In genomic region chr5:38557309-38557710, GRCh38 we compare ENCODE assay signal across 8 cellular contexts. TPM values are rescaled to one million over a fixed set of nuclear protein-coding genes. Genes with fewer than 3 reads are reported as not detected.
DNase-seq lines count a peak whose midpoint lies in the region; ATAC-seq, FAIRE-seq and TF ChIP-seq lines count a peak whose summit lies in the region.

No MANE protein-coding gene starts in this region.

- H3K36me3 Mint-ChIP-seq in neural crest cell (ENCODE audit: low read depth): no peaks in the 10 kb centered on the region

- no peaks in the 10 kb centered on the region for H3K9me3 Mint-ChIP-seq in neural crest cell

- TF ChIP-seq POLR2A in endothelial cell of umbilical vein (IDR thresholded peaks at IDR 0.05; ENCODE audit: low read depth, low read length): no peak

- H3K36me3 ChIP-seq in BE2C (peaks cover 4% of the 10 kb centered on the region; the same call in 1 of the 2 replicates), PC-3 (ENCODE audit: low read depth, low read length) (no peaks in the 10 kb centered on the region), endothelial cell of umbilical vein (ENCODE audit: control insufficient read depth in 2 of 2, extremely low read depth in 1 of 2, insufficient read depth in 2 of 2, low read length in 2 of 2) (no peaks in the 10 kb centered on the region)

- H2AFZ ChIP-seq in PC-3 (ENCODE audit: low read length) (peak overlapping the region; percentile 93), endothelial cell of umbilical vein (ENCODE audit: low read depth, low read length) (peak overlapping the region; percentile 90)

- CTCF ChIA-PET in PC-3 (lab: Charles Lee) (interaction anchor here (0.6 to 2.7 kb wide), 2 partner anchors 82 to 116 kb away, joined by 3 to 8 read pairs; no protein-coding TSS in a partner anchor), endothelial cell of umbilical vein (lab: Charles Lee) (interaction anchor here (0.7 to 6.7 kb wide), 6 partner anchors 90 to 253 kb away, joined by 3 to 177 read pairs (median 3); no protein-coding TSS in a partner anchor)

- peak overlapping the region; percentile 88 for H3K4me3 ChIP-seq in BE2C (ENCODE audit: low read depth, low read length)
- H3K4me3 ChIP-seq in PC-3 (ENCODE audit: low read length): peak overlapping the region; percentile 84
- peak overlapping the region; percentile 82 to 83 (median 83) for H3K4me3 ChIP-seq in endothelial cell of umbilical vein (replicated peaks in 1 of 3; ENCODE audit: insufficient read depth in 1 of 3, low read depth in 1 of 3, low read length in 3 of 3)

- no peaks in the 10 kb centered on the region for H3K27me3 ChIP-seq in BE2C
- H3K27me3 ChIP-seq in PC-3 (ENCODE audit: low read length): no peaks in the 10 kb centered on the region
- peaks cover 0 to 6% of the 10 kb centered on the region in 2 experiments for H3K27me3 ChIP-seq in endothelial cell of umbilical vein (ENCODE audit: control insufficient read depth in 2 of 2, insufficient read depth in 2 of 2, low read length in 2 of 2)

- H3K9me1 ChIP-seq in endothelial cell of umbilical vein (replicated peaks; ENCODE audit: control insufficient read depth, extremely low read depth, insufficient read depth, low read length): no peaks in the 10 kb centered on the region

- H3K4me3 Mint-ChIP-seq in neural crest cell: peak overlapping the region; percentile 95

- ATAC-seq in PC-3: peak; percentile 5
- ATAC-seq in HG03159 (IDR thresholded peaks at IDR 0.05; ENCODE audit: unreplicated experiment): no peak
- ATAC-seq in HG02870 (IDR thresholded peaks at IDR 0.05; ENCODE audit: unreplicated experiment): no peak

- H3K4me1 Mint-ChIP-seq in neural crest cell: peaks cover 33% of the 10 kb centered on the region

- intact Hi-C loops in PC-3 (cut with micrococcal nuclease): loop anchor here (1.0 to 5.0 kb wide), 3 partner anchors 103 to 232 kb away; no protein-coding TSS in a partner anchor
- intact Hi-C loops in endothelial cell of umbilical vein (cut with micrococcal nuclease): loop anchor here (1.0 to 10.0 kb wide), 7 partner anchors 43 to 367 kb away; no protein-coding TSS in a partner anchor

- no peaks in the 10 kb centered on the region for H3K79me2 ChIP-seq in PC-3 (ENCODE audit: low read length)
- no peaks in the 10 kb centered on the region for H3K79me2 ChIP-seq in endothelial cell of umbilical vein (ENCODE audit: control insufficient read depth, insufficient read depth, low read length)

- H3K4me2 ChIP-seq in PC-3 (ENCODE audit: low read length): peak overlapping the region; percentile 88
- H3K4me2 ChIP-seq in endothelial cell of umbilical vein (ENCODE audit: insufficient read depth, low read length): peak overlapping the region; percentile 73

- POLR2A ChIA-PET in PC-3 (lab: Charles Lee; ENCODE audit: unreplicated experiment): interaction anchor here (0.6 to 0.7 kb wide), 2 partner anchors 79 to 116 kb away, joined by 3 read pairs; no protein-coding TSS in a partner anchor
- POLR2A ChIA-PET in endothelial cell of umbilical vein (lab: Charles Lee): interaction anchor here (0.8 kb wide), 1 partner anchor 91 kb away, joined by 3 read pairs; no protein-coding TSS in a partner anchor

- H3K4me1 ChIP-seq in BE2C: peaks cover 9% of the 10 kb centered on the region
- H3K4me1 ChIP-seq in PC-3 (ENCODE audit: insufficient read depth, low read length): peaks cover 15% of the 10 kb centered on the region; the same call in 1 of the 2 replicates
- peaks cover 19% of the 10 kb centered on the region for H3K4me1 ChIP-seq in endothelial cell of umbilical vein (ENCODE audit: control insufficient read depth, extremely low read depth, insufficient read depth, low read length)

- no peaks in the 10 kb centered on the region for H3K9me2 ChIP-seq in PC-3 (replicated peaks; ENCODE audit: low read length)

- H3K27ac Mint-ChIP-seq in neural crest cell (ENCODE audit: unreplicated experiment): peak overlapping the region; percentile 99

- DNase-seq in BE2C (no peak), PC-3 (no peak), endothelial cell of umbilical vein (ENCODE audit: low read depth, low spot score) (no peak), neural crest cell (ENCODE audit: low read depth, low spot score) (no peak), NCI-H1930 (lab: John Stamatoyannopoulos, UW) (no peak), KG1 (lab: John Stamatoyannopoulos, UW) (no peak)

- no peaks in the 10 kb centered on the region for H4K20me1 ChIP-seq in PC-3 (ENCODE audit: low read length)
- no peaks in the 10 kb centered on the region for H4K20me1 ChIP-seq in endothelial cell of umbilical vein (replicated peaks; ENCODE audit: control insufficient read depth, extremely low read depth, insufficient read depth, low read length)

- H3K9ac ChIP-seq in PC-3 (ENCODE audit: low read length) (peak overlapping the region; percentile 81), endothelial cell of umbilical vein (replicated peaks; ENCODE audit: extremely low read depth, insufficient read depth, low read length) (peak overlapping the region; percentile 85)

- TF ChIP-seq CTCF in BE2C (IDR thresholded peaks at IDR 0.05; ENCODE audit: low read depth, low read length) (no peak), PC-3 (conservative IDR thresholded peaks at IDR 0.05; ENCODE audit: low read depth, low read length) (no peak), endothelial cell of umbilical vein (IDR thresholded peaks at IDR 0.05; ENCODE audit: extremely low read depth in 1 of 2, insufficient read depth in 1 of 2, low read depth in 1 of 2, low read length in 2 of 2) (no peak), neural crest cell (conservative IDR thresholded peaks at IDR 0.05) (no peak)

- H3K27me3 Mint-ChIP-seq in neural crest cell (ENCODE audit: low read depth): peaks cover 5% of the 10 kb centered on the region

- peak; percentile 89 for FAIRE-seq in endothelial cell of umbilical vein (lab: Jason Lieb, UNC)

- TSS peak; percentile 75 for BruUV-seq in PC-3 (replicated peaks; lab: Mats Ljungman, UMichigan)
- BruUV-seq in endothelial cell of umbilical vein (replicated peaks; lab: Mats Ljungman, UMichigan): TSS peak; percentile 71

- H3F3A ChIP-seq in PC-3 (ENCODE audit: low read length, unreplicated experiment): no peaks in the 10 kb centered on the region

- dilution Hi-C loops in endothelial cell of umbilical vein (cut with MboI; ENCODE audit: extremely low pct_ligation_motif_present, low sequenced_read_pairs): no loop called here

- H3K27ac ChIP-seq in PC-3 (ENCODE audit: low read length) (peak overlapping the region; percentile 54), endothelial cell of umbilical vein (ENCODE audit: insufficient read depth, low read depth, low read length) (peak overlapping the region; percentile 68)

- H3K9me3 ChIP-seq in BE2C: no peaks in the 10 kb centered on the region
- H3K9me3 ChIP-seq in PC-3 (ENCODE audit: low read length): no peaks in the 10 kb centered on the region
- H3K9me3 ChIP-seq in endothelial cell of umbilical vein (replicated peaks; ENCODE audit: control insufficient read depth, insufficient read depth, low read length): no peaks in the 10 kb centered on the region

TF ChIP-seq in endothelial cell of umbilical vein, 7 proteins besides CTCF, POLR2A, EP300 and RAD21:
- TF ChIP-seq FOS (IDR thresholded peaks at IDR 0.05; ENCODE audit: borderline replicate concordance, insufficient read depth, low read length): no peak

RNA-seq across cellular contexts. Expression of gene LIFR, which starts 0.9 kb away (rescaled TPM):
- polyA plus RNA-seq in BE2C (2012; ENCODE audit: insufficient read depth, insufficient read length, low read depth): 8.2 TPM
- total RNA-seq in PC-3 (2014; rRNA removed) (10.4 and 15.7 TPM in 2 replicates), endothelial cell of umbilical vein (34.9 and 36.4 TPM in 2 replicates), neural crest cell (19.6 and 21.3 TPM in 2 replicates)
- polyA plus RNA-seq in endothelial cell of umbilical vein: 3.6 and 4.1 TPM in 2 replicates
- polyA plus RNA-seq in endothelial cell of umbilical vein (2011; cell fraction: cytosol; rRNA removed): 2.8 and 3.2 TPM in 2 replicates
- 12.1 and 14.6 TPM in 2 replicates for polyA plus RNA-seq in endothelial cell of umbilical vein (2011; cell fraction: nucleus; rRNA removed)
- 2.2 and 4.5 TPM in 2 replicates for polyA plus RNA-seq in endothelial cell of umbilical vein (2012)
- polyA minus RNA-seq in endothelial cell of umbilical vein: 27.2 and 27.5 TPM in 2 replicates
- polyA minus RNA-seq in endothelial cell of umbilical vein (2011; cell fraction: cytosol; rRNA and poly(A)+ RNA removed): 54.1 TPM
- polyA minus RNA-seq in endothelial cell of umbilical vein (2011; cell fraction: nucleus; rRNA and poly(A)+ RNA removed): 26.8 and 34.6 TPM in 2 replicates
